Comparison of ENCODE assay signal across 29 cellular contexts in genomic region chr1:245777752-245778151, GRCh38.
"Had no signal": no experiment of that assay in that cellular context is flagged by ENCODE, and none has a peak within 500 bp of the region (broad histone marks: within the 10 kb centered on the region; RNA-seq: fewer than 3 reads in every experiment).

No MANE protein-coding gene starts in this region.

- H3K4me3 Mint-ChIP-seq: naive B cell; naive thymus-derived CD8-positive, alpha-beta T cell; nephron progenitor cell; neural crest cell; stimulated activated effector memory CD8-positive, alpha-beta T cell treated with anti-CD3 and anti-CD28 coated beads, Interleukin-12 subunit alpha, Interleukin-12 subunit beta, amount 100 ng/mL, for 72 hours; stimulated activated naive B cell treated with anti-CD40 and anti-IgM and Interleukin-4, amounts not matched to agents 10 μg/mL and 1 μg/mL and 100 μg/mL, for 72 hours; stimulated activated naive CD8-positive, alpha-beta T cell treated with anti-CD3 and anti-CD28 coated beads, Interleukin-15, Interleukin-2, amounts not matched to agents 100 ng/mL and 50 ng/mL, for 24 hours; type B pancreatic cell had no signal

- H3K27ac ChIP-seq: neutrophil, parathyroid adenoma, psoas muscle, right lobe of liver, sigmoid colon, stomach, thoracic aorta, thyroid gland, tibial nerve, upper lobe of right lung, uterus had no signal

- H3K27ac Mint-ChIP-seq: naive B cell; naive thymus-derived CD8-positive, alpha-beta T cell; nephron progenitor cell; progenitor cell of endocrine pancreas; stimulated activated effector memory CD8-positive, alpha-beta T cell treated with anti-CD3 and anti-CD28 coated beads, Interleukin-12 subunit alpha, Interleukin-12 subunit beta, amount 100 ng/mL, for 72 hours; stimulated activated naive B cell treated with anti-CD40 and anti-IgM and Interleukin-4, amounts not matched to agents 10 μg/mL and 1 μg/mL and 100 μg/mL, for 72 hours; stimulated activated naive CD8-positive, alpha-beta T cell treated with anti-CD3 and anti-CD28 coated beads, Interleukin-15, Interleukin-2, amounts not matched to agents 100 ng/mL and 50 ng/mL, for 24 hours; type B pancreatic cell had no signal

- H3K27me3 ChIP-seq: neutrophil, right lobe of liver, sigmoid colon, stomach, thyroid gland, tibial nerve, upper lobe of right lung, uterus had no signal

- H3K36me3 Mint-ChIP-seq: naive B cell; stimulated activated effector memory CD8-positive, alpha-beta T cell treated with anti-CD3 and anti-CD28 coated beads, Interleukin-12 subunit alpha, Interleukin-12 subunit beta, amount 100 ng/mL, for 72 hours; type B pancreatic cell had no signal

- H3K9me3 ChIP-seq: neutrophil, psoas muscle, right lobe of liver, sigmoid colon, stomach, thoracic aorta, thyroid gland, tibial nerve, upper lobe of right lung, uterus had no signal

- ATAC-seq: naive thymus-derived CD8-positive, alpha-beta T cell; psoas muscle; right cardiac atrium; right lobe of liver; stimulated activated effector memory CD8-positive, alpha-beta T cell treated with anti-CD3 and anti-CD28 coated beads, Interleukin-12 subunit alpha, Interleukin-12 subunit beta, amount 100 ng/mL, for 72 hours; stimulated activated naive B cell treated with anti-CD40 and anti-IgM and Interleukin-4, amounts not matched to agents 10 μg/mL and 1 μg/mL and 100 μg/mL, for 72 hours; upper lobe of right lung had no signal

- H3K36me3 ChIP-seq: neutrophil, right lobe of liver, sigmoid colon, stomach, thoracic aorta, thyroid gland, tibial nerve, upper lobe of right lung, uterus had no signal

- H3K4me1 ChIP-seq: parathyroid adenoma, psoas muscle, right lobe of liver, sigmoid colon, stomach, thyroid gland, tibial nerve, upper lobe of right lung, uterus had no signal

- H3K27me3 Mint-ChIP-seq: naive B cell; naive thymus-derived CD8-positive, alpha-beta T cell; progenitor cell of endocrine pancreas; stimulated activated naive B cell treated with anti-CD40 and anti-IgM and Interleukin-4, amounts not matched to agents 10 μg/mL and 1 μg/mL and 100 μg/mL, for 72 hours; stimulated activated naive CD8-positive, alpha-beta T cell treated with anti-CD3 and anti-CD28 coated beads, Interleukin-15, Interleukin-2, amounts not matched to agents 100 ng/mL and 50 ng/mL, for 24 hours; type B pancreatic cell had no signal

- H3K9me3 Mint-ChIP-seq: stimulated activated effector memory CD8-positive, alpha-beta T cell treated with anti-CD3 and anti-CD28 coated beads, Interleukin-12 subunit alpha, Interleukin-12 subunit beta, amount 100 ng/mL, for 72 hours had no signal

- H3K4me1 Mint-ChIP-seq: naive B cell; stimulated activated effector memory CD8-positive, alpha-beta T cell treated with anti-CD3 and anti-CD28 coated beads, Interleukin-12 subunit alpha, Interleukin-12 subunit beta, amount 100 ng/mL, for 72 hours; stimulated activated naive B cell treated with anti-CD40 and anti-IgM and Interleukin-4, amounts not matched to agents 10 μg/mL and 1 μg/mL and 100 μg/mL, for 72 hours had no signal

- DNase-seq: naive B cell; naive thymus-derived CD8-positive, alpha-beta T cell; nephron progenitor cell; nucleus accumbens; posterior cingulate gyrus; psoas muscle; right cardiac atrium; right lobe of liver; sigmoid colon; small intestine; stimulated activated CD4-positive, alpha-beta T cell treated with anti-CD3 and anti-CD28 coated beads, Interleukin-15, amount 100 ng/mL, for 24 hours; stimulated activated CD4-positive, alpha-beta T cell treated with anti-CD3 and anti-CD28 coated beads, Interleukin-2, amount 100 ng/mL, for 24 hours; stimulated activated CD4-positive, alpha-beta T cell treated with anti-CD3 and anti-CD28 coated beads, Interleukin-2, amount 100 ng/mL, for 48 hours; stimulated activated CD4-positive, alpha-beta T cell treated with anti-CD3 and anti-CD28 coated beads, Interleukin-4, amount 100 ng/mL, for 24 hours; stimulated activated naive B cell treated with anti-CD40 and anti-IgM and Interleukin-4, amounts not matched to agents 10 μg/mL and 1 μg/mL and 100 μg/mL, for 72 hours; stimulated activated naive CD4-positive, alpha-beta T cell treated with Interleukin-2 at 50 U/mL for 16 hours; stomach; thyroid gland; upper lobe of right lung; uterus had no signal

- H3K4me3 ChIP-seq: psoas muscle, right lobe of liver, sigmoid colon, stomach, thoracic aorta, thyroid gland, tibial nerve, upper lobe of right lung, uterus had no signal

- FAIRE-seq: small intestine had no signal
